Comparison of ENCODE assay signal across 20 cellular contexts in genomic region chr12:124605869-124606774, GRCh38. TPM values are rescaled to one million over a fixed set of nuclear protein-coding genes. Genes with fewer than 3 reads are reported as not detected.
DNase-seq lines count a peak whose midpoint lies in the region; TF ChIP-seq lines count a peak whose summit lies in the region.
"Had no signal": no experiment of that assay in that cellular context is flagged by ENCODE, and none has a peak within 500 bp of the region (broad histone marks: within the 10 kb centered on the region; RNA-seq: fewer than 3 reads in every experiment).

No MANE protein-coding gene starts in this region.

- H3K4me1 Mint-ChIP-seq in endodermal cell (peaks cover 20% of the 10 kb centered on the region), neural crest cell (peaks cover 31% of the 10 kb centered on the region)

- H3K27me3 Mint-ChIP-seq in endodermal cell (ENCODE audit: insufficient read depth) (peaks cover 2% of the 10 kb centered on the region), neural crest cell (ENCODE audit: low read depth) (peaks cover 2% of the 10 kb centered on the region)

- no peak overlapping the region for H3K9ac ChIP-seq in endodermal cell (ENCODE audit: extremely low read depth, low read length, poor library complexity, severe bottlenecking)
- H3K9ac ChIP-seq: neural progenitor cell had no signal

- H3K4me1 ChIP-seq in endodermal cell (ENCODE audit: control insufficient read depth, insufficient read depth, low read length): peaks cover 11% of the 10 kb centered on the region

- WGBS in endodermal cell (ENCODE audit: insufficient coverage in 1 of 2, insufficient read length in 1 of 2), 2 experiments: 79 to 90% methylated on average over 17 to 21 of the region's 22 CpGs

- peaks cover 4% of the 10 kb centered on the region for H3K9me3 ChIP-seq in endodermal cell (ENCODE audit: control insufficient read depth, low read length)
- H3K9me3 ChIP-seq: heart left ventricle, MG63, spleen, thoracic aorta had no signal

- peak overlapping the region; percentile 19 for H3K4me3 Mint-ChIP-seq in endodermal cell
- no peak overlapping the region for H3K4me3 Mint-ChIP-seq in neural crest cell
- H3K4me3 Mint-ChIP-seq: B cell, HFFc6, memory B cell, neural progenitor cell had no signal

- DNase-seq in GM13976 (ENCODE audit: low spot score) (peak; percentile 18), NCI-H69 (lab: John Stamatoyannopoulos, UW) (peak; percentile 34), endodermal cell (peak; percentile 66), neural crest cell (ENCODE audit: low read depth, low spot score) (no peak), AG08395 (ENCODE audit: low spot score) (no peak), NCI-H2227 (lab: John Stamatoyannopoulos, UW; ENCODE audit: unreplicated experiment) (no peak)
- no peak for DNase-seq in activated CD8-positive, alpha-beta memory T cell treated with anti-CD3 and anti-CD28 coated beads for 24 hours
- no peak for DNase-seq in stimulated activated CD4-positive, alpha-beta T cell treated with anti-CD3 and anti-CD28 coated beads, Interleukin-4, amount 100 ng/mL, for 4 hours
- DNase-seq: activated CD4-positive, CD25-positive, alpha-beta regulatory T cell treated with anti-CD3 and anti-CD28 coated beads, Interleukin-2, amount 50 U/mL, for 72 hours; heart left ventricle; HFFc6; MG63; NCI-H1694; NCI-H510A treated with DMSO at 0.1 percent for 48 hours; spleen; T-helper 17 cell had no signal

- no peaks in the 10 kb centered on the region for H3K36me3 ChIP-seq in endodermal cell (ENCODE audit: control insufficient read depth, insufficient read depth, low read length)
- H3K36me3 ChIP-seq: heart left ventricle, MG63, neural progenitor cell, spleen, thoracic aorta had no signal

- H3K9me3 Mint-ChIP-seq in endodermal cell (peaks cover 7% of the 10 kb centered on the region), neural crest cell (no peaks in the 10 kb centered on the region)
- H3K9me3 Mint-ChIP-seq: HFFc6, memory B cell had no signal

- peak overlapping the region; percentile 3 for H3K27ac Mint-ChIP-seq in endodermal cell
- peak overlapping the region; percentile 4 for H3K27ac Mint-ChIP-seq in neural crest cell (ENCODE audit: unreplicated experiment)
- H3K27ac Mint-ChIP-seq: HFFc6, memory B cell, T-helper 17 cell had no signal

- H3K4me3 ChIP-seq in endodermal cell (ENCODE audit: low read length): no peak overlapping the region
- H3K4me3 ChIP-seq: heart left ventricle, MG63, neural progenitor cell, spleen, thoracic aorta had no signal

- H3K36me3 Mint-ChIP-seq in endodermal cell (ENCODE audit: low read depth) (peaks cover 2% of the 10 kb centered on the region), neural crest cell (ENCODE audit: low read depth) (no peaks in the 10 kb centered on the region)
- H3K36me3 Mint-ChIP-seq: memory B cell, neural progenitor cell had no signal

- in situ Hi-C loops in GM13976 (cut with MboI; ENCODE audit: low sequenced_read_pairs, unreplicated experiment): no loop called here

- H3K27me3 ChIP-seq in endodermal cell (ENCODE audit: control insufficient read depth, insufficient read depth, low read length, poor library complexity, severe bottlenecking): no peaks in the 10 kb centered on the region
- H3K27me3 ChIP-seq: heart left ventricle, MG63, neural progenitor cell had no signal

- TF ChIP-seq CTCF in GM13976 (IDR thresholded peaks at IDR 0.05; ENCODE audit: borderline replicate concordance, control extremely low read depth, extremely low read depth, insufficient read depth, missing control alignments): no peak
- no peak for TF ChIP-seq CTCF in endodermal cell (conservative IDR thresholded peaks at IDR 0.05)
- no peak for TF ChIP-seq CTCF in neural crest cell (conservative IDR thresholded peaks at IDR 0.05)

- no peak overlapping the region for H3K27ac ChIP-seq in endodermal cell (ENCODE audit: low read depth, low read length)
- H3K27ac ChIP-seq: heart left ventricle, neural progenitor cell, spleen, thoracic aorta had no signal

RNA-seq across cellular contexts. Expression of gene NCOR2, which starts 38.7 kb away (rescaled TPM):
- total RNA-seq in endodermal cell (100 to 1,000 TPM; 185 to 207 TPM), neural crest cell (143 and 144 TPM in 2 replicates)
- 112 TPM for polyA plus RNA-seq in endodermal cell (2013, experiment 1 of 2)
- 110 TPM for polyA plus RNA-seq in endodermal cell (2013, experiment 2 of 2)

Comparison
In these comparisons a context has a peak if more than half of its experiments do, and no peak if none do; other contexts are left out.
1. DNase-seq: peak in GM13976 (single experiment), NCI-H69 (single experiment) and endodermal cell (single experiment); none in neural crest cell (single experiment), AG08395 (single experiment), activated CD8-positive, alpha-beta memory T cell treated with anti-CD3 and anti-CD28 coated beads for 24 hours (single experiment), stimulated activated CD4-positive, alpha-beta T cell treated with anti-CD3 and anti-CD28 coated beads, Interleukin-4, amount 100 ng/mL, for 4 hours (0 of 2) and NCI-H2227 (single experiment).